Comparison of ENCODE assay signal across 18 cellular contexts in genomic region chr13:75830842-75831241, GRCh38.
DNase-seq lines count a peak whose midpoint lies in the region; TF ChIP-seq lines count a peak whose summit lies in the region.
"Had no signal": no experiment of that assay in that cellular context is flagged by ENCODE, and none has a peak within 500 bp of the region (broad histone marks: within the 10 kb centered on the region; RNA-seq: fewer than 3 reads in every experiment).

No MANE protein-coding gene starts in this region.

- peaks cover 10% of the 10 kb centered on the region for H3K4me1 Mint-ChIP-seq in Caco-2 (ENCODE audit: low read depth, unreplicated experiment)
- no peaks in the 10 kb centered on the region for H3K4me1 Mint-ChIP-seq in activated CD4-positive, alpha-beta T cell treated with anti-CD3 and anti-CD28 coated beads, Interleukin-2, amount 10 ng/mL, durations not matched to agents 24 days and 14 days
- H3K4me1 Mint-ChIP-seq: activated naive CD8-positive, alpha-beta T cell treated with anti-CD3 and anti-CD28 coated beads, Interleukin-2, amount 50 U/mL, for 24 hours had no signal

- no peak overlapping the region for H3K23ac ChIP-seq in mesenchymal stem cell (ENCODE audit: low read length in 2 of 2)

- BruUV-seq in Caco-2 (replicated peaks; lab: Mats Ljungman, UMichigan): no TSS peak

- H2BK15ac ChIP-seq in mesenchymal stem cell (ENCODE audit: low read depth, poor library complexity, severe bottlenecking): no peak overlapping the region

- H3K27ac Mint-ChIP-seq in Caco-2 (ENCODE audit: unreplicated experiment): no peak overlapping the region
- H3K27ac Mint-ChIP-seq in activated CD4-positive, alpha-beta T cell treated with anti-CD3 and anti-CD28 coated beads, Interleukin-2, amount 10 ng/mL, durations not matched to agents 24 days and 14 days: no peak overlapping the region
- H3K27ac Mint-ChIP-seq: activated naive CD8-positive, alpha-beta T cell treated with anti-CD3 and anti-CD28 coated beads, Interleukin-2, amount 50 U/mL, for 24 hours; activated T-helper 2 cell treated with anti-CD3 and anti-CD28 coated beads, Interferon-gamma antibody, Interleukin-2, Interleukin-4, amounts not matched to agents 10 μg/mL and 5 μg/mL and 100 μg/mL, durations not matched to agents 14 hours and 24 hours and 36 hours had no signal

- no peak overlapping the region for H2BK5ac ChIP-seq in mesenchymal stem cell (ENCODE audit: low read depth, low read length, poor library complexity, severe bottlenecking)

- H3K27me3 ChIP-seq in mesenchymal stem cell (ENCODE audit: control insufficient read depth in 1 of 2, insufficient read depth in 1 of 2, low read length in 2 of 2) (no peaks in the 10 kb centered on the region), Caco-2 (replicated peaks; ENCODE audit: control insufficient read depth, insufficient read depth, low read length) (no peaks in the 10 kb centered on the region)
- H3K27me3 ChIP-seq: neutrophil, sigmoid colon had no signal

- 100% methylated on average over 1 of the region's 1 CpG for WGBS in mesenchymal stem cell

- H3K4me1 ChIP-seq in mesenchymal stem cell (ENCODE audit: control insufficient read depth, insufficient read depth, low read depth, low read length) (no peaks in the 10 kb centered on the region), Caco-2 (peaks cover 8% of the 10 kb centered on the region)
- H3K4me1 ChIP-seq: sigmoid colon had no signal

- CTCF ChIA-PET in Caco-2 (lab: Charles Lee): no interaction called here

- H3K14ac ChIP-seq in mesenchymal stem cell (ENCODE audit: low read length in 2 of 2): no peak overlapping the region

- H4K8ac ChIP-seq in mesenchymal stem cell (ENCODE audit: low read length): no peak overlapping the region

- H3K4me3 ChIP-seq in AG09309 (ENCODE audit: control insufficient read depth, low read depth, low read length): no peak overlapping the region
- H3K4me3 ChIP-seq in HFF-Myc (replicated peaks; ENCODE audit: low read depth, low read length): no peak overlapping the region
- H3K4me3 ChIP-seq in cardiac fibroblast (replicated peaks in 1 of 2; ENCODE audit: low read depth in 2 of 2, low read length in 2 of 2): no peak overlapping the region
- H3K4me3 ChIP-seq in mesenchymal stem cell (ENCODE audit: insufficient read depth in 1 of 2, low read depth in 1 of 2, low read length in 2 of 2): no peak overlapping the region
- no peak overlapping the region for H3K4me3 ChIP-seq in Caco-2 (ENCODE audit: low read depth, low read length)
- H3K4me3 ChIP-seq: sigmoid colon had no signal

- no peak overlapping the region for H2AK5ac ChIP-seq in mesenchymal stem cell (ENCODE audit: low read length, severe bottlenecking)

- POLR2A ChIA-PET in Caco-2 (lab: Charles Lee): no interaction called here

- H2BK12ac ChIP-seq in mesenchymal stem cell (ENCODE audit: low read length in 2 of 2): no peak overlapping the region

- H3K18ac ChIP-seq in mesenchymal stem cell (ENCODE audit: low read depth in 1 of 2, low read length in 2 of 2): no peak overlapping the region

- peak; percentile 45 for DNase-seq in AG09309 (ENCODE audit: low read depth)
- peak; percentile 11 for DNase-seq in HFF-Myc (ENCODE audit: extremely low read depth, low read depth)
- DNase-seq in cardiac fibroblast (ENCODE audit: low read depth in 2 of 2): peak; percentile 25 to 62
- peak; percentile 46 for DNase-seq in mesenchymal stem cell
- no peak for DNase-seq in hippocampal formation (lab: John Stamatoyannopoulos, UW)
- no peak for DNase-seq in activated CD4-positive, alpha-beta T cell treated with anti-CD3 and anti-CD28 coated beads for 1 hour
- DNase-seq in Caco-2: no peak
- DNase-seq in activated CD4-positive, alpha-beta T cell treated with anti-CD3 and anti-CD28 coated beads, Interleukin-2, amount 10 ng/mL, durations not matched to agents 24 days and 14 days: no peak
- DNase-seq: activated naive CD8-positive, alpha-beta T cell treated with anti-CD3 and anti-CD28 coated beads, Interleukin-2, amount 50 U/mL, for 24 hours; NCI-H2107; NCI-H524 treated with DMSO at 0.1 percent for 48 hours; SHP77 treated with DMSO at 0.1 percent for 48 hours; sigmoid colon; substantia nigra; T-helper 2 cell had no signal

- H3K4ac ChIP-seq in mesenchymal stem cell (ENCODE audit: low read depth in 1 of 2, low read length in 2 of 2): no peak overlapping the region

- no peak overlapping the region for H3K4me3 Mint-ChIP-seq in Caco-2 (ENCODE audit: unreplicated experiment)
- H3K4me3 Mint-ChIP-seq in activated CD4-positive, alpha-beta T cell treated with anti-CD3 and anti-CD28 coated beads, Interleukin-2, amount 10 ng/mL, durations not matched to agents 24 days and 14 days: no peak overlapping the region
- H3K4me3 Mint-ChIP-seq: activated naive CD8-positive, alpha-beta T cell treated with anti-CD3 and anti-CD28 coated beads, Interleukin-2, amount 50 U/mL, for 24 hours had no signal

- no peak overlapping the region for H3K27ac ChIP-seq in mesenchymal stem cell (ENCODE audit: low read length, poor library complexity, severe bottlenecking)
- H3K27ac ChIP-seq: HL-60, neutrophil, sigmoid colon had no signal

- H3K79me1 ChIP-seq in mesenchymal stem cell (replicated peaks; ENCODE audit: low read length, poor library complexity, severe bottlenecking): peaks cover 24% of the 10 kb centered on the region

- no peak overlapping the region for H3K4me2 ChIP-seq in mesenchymal stem cell (ENCODE audit: low read length, poor library complexity, severe bottlenecking)

- intact Hi-C loops in Caco-2 (cut with micrococcal nuclease; ENCODE audit: unreplicated experiment): loop anchor here (10.0 kb wide), 1 partner anchor 266 kb away; no protein-coding TSS in a partner anchor
- intact Hi-C loops in activated CD4-positive, alpha-beta T cell treated with anti-CD3 and anti-CD28 coated beads, Interleukin-2, amount 10 ng/mL, durations not matched to agents 24 days and 14 days (cut with micrococcal nuclease): no loop called here

- no peaks in the 10 kb centered on the region for H3K9me3 ChIP-seq in mesenchymal stem cell (ENCODE audit: control insufficient read depth, low read length)
- H3K9me3 ChIP-seq in Caco-2: no peaks in the 10 kb centered on the region; the same call in 1 of the 2 replicates
- H3K9me3 ChIP-seq: neutrophil, sigmoid colon had no signal

- no peak for TF ChIP-seq CTCF in AG09309 (IDR thresholded peaks at IDR 0.05; ENCODE audit: control insufficient read depth, insufficient read depth, low read depth, low read length, missing control alignments)
- no peak for TF ChIP-seq CTCF in HFF-Myc (IDR thresholded peaks at IDR 0.05; ENCODE audit: low read depth, low read length, missing control alignments)
- TF ChIP-seq CTCF in cardiac fibroblast (IDR thresholded peaks at IDR 0.05; ENCODE audit: low read depth, low read length): no peak
- no peak for TF ChIP-seq CTCF in Caco-2 (IDR thresholded peaks at IDR 0.05; ENCODE audit: insufficient read depth in 1 of 2, low read depth in 1 of 2, low read length in 1 of 2, severe bottlenecking in 1 of 2, unreplicated experiment in 1 of 2)

- H3K36me3 ChIP-seq in mesenchymal stem cell (ENCODE audit: control insufficient read depth in 1 of 2, insufficient read depth in 2 of 2, low read depth in 1 of 2, low read length in 2 of 2): peaks cover 10 to 39% of the 10 kb centered on the region in 2 experiments
- peaks cover 3% of the 10 kb centered on the region; the same call in 1 of the 2 replicates for H3K36me3 ChIP-seq in Caco-2 (ENCODE audit: control insufficient read depth, insufficient read depth, low read length)
- H3K36me3 ChIP-seq: neutrophil, sigmoid colon had no signal

- peaks cover 63% of the 10 kb centered on the region for H3K36me3 Mint-ChIP-seq in Caco-2 (ENCODE audit: insufficient read depth, unreplicated experiment)
- H3K36me3 Mint-ChIP-seq in activated CD4-positive, alpha-beta T cell treated with anti-CD3 and anti-CD28 coated beads, Interleukin-2, amount 10 ng/mL, durations not matched to agents 24 days and 14 days (ENCODE audit: low read depth): peaks cover 9% of the 10 kb centered on the region

- peak overlapping the region; percentile 54 for H3K9ac ChIP-seq in mesenchymal stem cell (ENCODE audit: low read length)

- no peak overlapping the region for H4K91ac ChIP-seq in mesenchymal stem cell (ENCODE audit: low read length)

- no peak overlapping the region for H2BK120ac ChIP-seq in mesenchymal stem cell (ENCODE audit: low read depth, low read length)

- H2AFZ ChIP-seq in mesenchymal stem cell (ENCODE audit: low read depth, low read length): no peak overlapping the region

- no peaks in the 10 kb centered on the region for H3K27me3 Mint-ChIP-seq in Caco-2 (ENCODE audit: insufficient read depth, unreplicated experiment)
- no peaks in the 10 kb centered on the region for H3K27me3 Mint-ChIP-seq in activated CD4-positive, alpha-beta T cell treated with anti-CD3 and anti-CD28 coated beads, Interleukin-2, amount 10 ng/mL, durations not matched to agents 24 days and 14 days
- H3K27me3 Mint-ChIP-seq: activated naive CD8-positive, alpha-beta T cell treated with anti-CD3 and anti-CD28 coated beads, Interleukin-2, amount 50 U/mL, for 24 hours had no signal

- H3K9me3 Mint-ChIP-seq in Caco-2 (ENCODE audit: unreplicated experiment): no peaks in the 10 kb centered on the region
- H3K9me3 Mint-ChIP-seq in activated CD4-positive, alpha-beta T cell treated with anti-CD3 and anti-CD28 coated beads, Interleukin-2, amount 10 ng/mL, durations not matched to agents 24 days and 14 days: peaks cover 13% of the 10 kb centered on the region

Comparison
In these comparisons a context has a peak if more than half of its experiments do, and no peak if none do; other contexts are left out.
1. DNase-seq: peak in AG09309 (single experiment), HFF-Myc (single experiment), cardiac fibroblast (2 of 2) and mesenchymal stem cell (single experiment); none in hippocampal formation (0 of 2), activated CD4-positive, alpha-beta T cell treated with anti-CD3 and anti-CD28 coated beads for 1 hour (single experiment), Caco-2 (0 of 2) and activated CD4-positive, alpha-beta T cell treated with anti-CD3 and anti-CD28 coated beads, Interleukin-2, amount 10 ng/mL, durations not matched to agents 24 days and 14 days (single experiment).